In the genomic region with DNA sequence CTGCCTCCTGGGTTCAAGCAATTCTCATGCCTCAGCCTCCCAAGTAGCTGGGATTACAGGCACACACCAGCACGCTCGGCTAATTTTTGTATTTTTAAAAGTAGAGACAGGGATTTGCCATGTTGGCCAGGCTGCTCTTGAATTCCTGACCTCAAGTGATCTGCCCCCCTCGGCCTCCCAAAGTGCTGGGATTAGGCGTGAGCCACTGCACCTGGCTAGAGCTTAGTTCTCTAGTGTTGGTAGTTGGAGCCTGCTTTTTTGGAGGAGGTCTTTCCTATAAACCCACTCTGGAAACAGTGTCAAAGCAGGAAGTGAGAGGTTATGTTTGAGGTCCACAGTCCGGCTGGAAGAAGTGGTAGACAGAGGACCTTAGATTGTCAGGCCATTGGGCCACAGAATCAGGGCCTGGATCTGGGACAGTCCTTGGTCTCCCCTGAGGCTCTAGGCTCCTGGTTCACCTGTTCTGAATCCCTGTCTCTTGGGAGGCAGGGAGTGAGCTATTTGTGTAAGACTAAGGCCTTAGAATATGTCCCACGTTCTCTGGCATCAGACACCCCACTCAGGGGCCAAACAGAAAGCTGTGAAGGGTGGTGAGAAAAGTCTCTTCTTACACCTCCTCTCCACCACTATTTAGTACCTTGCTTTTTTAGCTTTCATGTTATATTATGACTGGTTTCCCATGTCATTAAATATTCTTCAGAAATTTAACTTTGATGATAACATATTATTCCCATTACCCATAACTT, we compare ENCODE assay signal across 11 cellular contexts. TPM values are rescaled to one million over a fixed set of nuclear protein-coding genes. Genes with fewer than 3 reads are reported as not detected.
A peak's percentile ranks its signal among the peaks of the same experiment; 100 is the strongest.
DNase-seq lines count a peak whose midpoint lies in the region; ATAC-seq, FAIRE-seq and TF ChIP-seq lines count a peak whose summit lies in the region.
"Had no signal": no experiment of that assay in that cellular context is flagged by ENCODE, and none has a peak within 500 bp of the region (broad histone marks: within the 10 kb centered on the region; RNA-seq: fewer than 3 reads in every experiment).

No MANE protein-coding gene starts in this region.

- no peaks in the 10 kb centered on the region for H3K9me3 ChIP-seq in BLaER1 treated with 17β-estradiol and CSF1 and Interleukin-3, amounts not matched to agents 10 nM and 100 nM (replicated peaks in 1 of 11)
- no peaks in the 10 kb centered on the region for H3K9me3 ChIP-seq in neural progenitor cell (ENCODE audit: low read depth)
- no peaks in the 10 kb centered on the region for H3K9me3 ChIP-seq in PC-9 (ENCODE audit: insufficient read depth, low read depth)

- peak overlapping the region; percentile 74 to 100 (median 99) for H3K27ac ChIP-seq in BLaER1 treated with 17β-estradiol and CSF1 and Interleukin-3, amounts not matched to agents 10 nM and 100 nM
- H3K27ac ChIP-seq in angular gyrus (ENCODE audit: low read depth, low read length) (peak overlapping the region; percentile 19), neural progenitor cell (peak overlapping the region; percentile 44), PC-9 (no peak overlapping the region)

- H3K27me3 ChIP-seq in BLaER1 treated with 17β-estradiol and CSF1 and Interleukin-3, amounts not matched to agents 10 nM and 100 nM = no peaks in the 10 kb centered on the region
- H3K27me3 ChIP-seq in neural progenitor cell (no peaks in the 10 kb centered on the region), PC-9 (ENCODE audit: insufficient read depth, low read depth) (no peaks in the 10 kb centered on the region)

- H3K79me2 ChIP-seq in neural progenitor cell (ENCODE audit: low read depth) (no peaks in the 10 kb centered on the region), PC-9 (ENCODE audit: low read depth) (no peaks in the 10 kb centered on the region)

- H3K4me2 ChIP-seq in BLaER1 treated with 17β-estradiol and CSF1 and Interleukin-3, amounts not matched to agents 10 nM and 100 nM = peak overlapping the region; percentile 88 to 97 (median 91)
- H3K4me2 ChIP-seq in neural progenitor cell = peak overlapping the region; percentile 45
- H3K4me2 ChIP-seq in PC-9 = no peak overlapping the region

- peak overlapping the region; percentile 48 to 99 (median 71); a peak in 21 of 22 replicates for H3K9ac ChIP-seq in BLaER1 treated with 17β-estradiol and CSF1 and Interleukin-3, amounts not matched to agents 10 nM and 100 nM
- no peak overlapping the region for H3K9ac ChIP-seq in neural progenitor cell

- ATAC-seq in GM19452 (IDR thresholded peaks at IDR 0.05; ENCODE audit: unreplicated experiment) = peak; percentile 12
- ATAC-seq in activated T-cell treated with anti-CD3 and anti-CD28 coated beads, Interleukin-2, amount 50 U/mL, for 4 hours = no peak
- ATAC-seq: SK-N-SH treated with all-trans-retinoic acid at 6 μM for 48 hours had no signal

- peaks cover 79% of the 10 kb centered on the region for H3K4me1 Mint-ChIP-seq in neural progenitor cell
- H3K4me1 Mint-ChIP-seq in activated T-cell treated with anti-CD3 and anti-CD28 coated beads, Interleukin-2, amount 50 U/mL, for 4 hours (ENCODE audit: low read depth) = peaks cover 62% of the 10 kb centered on the region

- no peak for FAIRE-seq in frontal cortex (lab: Jason Lieb, UNC)

- peak overlapping the region in 1 of 10 experiments; percentile 24; a peak in 1 of 20 replicates for H3K4me3 ChIP-seq in BLaER1 treated with 17β-estradiol and CSF1 and Interleukin-3, amounts not matched to agents 10 nM and 100 nM
- H3K4me3 ChIP-seq in neural progenitor cell (no peak overlapping the region), PC-9 (no peak overlapping the region)

- no peaks in the 10 kb centered on the region for H3K36me3 Mint-ChIP-seq in neural progenitor cell
- no peaks in the 10 kb centered on the region for H3K36me3 Mint-ChIP-seq in activated T-cell treated with anti-CD3 and anti-CD28 coated beads, Interleukin-2, amount 50 U/mL, for 4 hours (ENCODE audit: insufficient read depth)

- peak overlapping the region; percentile 89 for H3K27ac Mint-ChIP-seq in neural progenitor cell

- CTCF ChIA-PET in PC-9 (lab: Charles Lee) = no interaction called here

- no TSS peak for BruUV-seq in PC-9 (replicated peaks; lab: Mats Ljungman, UMichigan)

- H3K36me3 ChIP-seq in BLaER1 treated with 17β-estradiol and CSF1 and Interleukin-3, amounts not matched to agents 10 nM and 100 nM = no peaks in the 10 kb centered on the region
- H3K36me3 ChIP-seq in neural progenitor cell (no peaks in the 10 kb centered on the region), PC-9 (ENCODE audit: low read depth) (no peaks in the 10 kb centered on the region)

- no peaks in the 10 kb centered on the region for H4K20me1 ChIP-seq in BLaER1 treated with 17β-estradiol and CSF1 and Interleukin-3, amounts not matched to agents 10 nM and 100 nM
- H4K20me1 ChIP-seq in neural progenitor cell (ENCODE audit: low read depth) = no peaks in the 10 kb centered on the region
- no peaks in the 10 kb centered on the region for H4K20me1 ChIP-seq in PC-9 (ENCODE audit: insufficient read depth)

- intact Hi-C loops in PC-9 (cut with micrococcal nuclease; ENCODE audit: unreplicated experiment) = no loop called here

- DNase-seq in neural progenitor cell (ENCODE audit: low spot score) (peak; percentile 51), PC-9 (no peak), frontal cortex (ENCODE audit: low spot score in 2 of 2) (no peak)
- no peak for DNase-seq in effector CD4-positive, alpha-beta T cell
- DNase-seq in activated T-cell treated with anti-CD3 and anti-CD28 coated beads, Interleukin-2, amount 50 U/mL, for 4 hours = no peak
- DNase-seq: DMS153, NCI-H2029 had no signal

- no peak overlapping the region for H3K4me3 Mint-ChIP-seq in neural progenitor cell
- H3K4me3 Mint-ChIP-seq in activated T-cell treated with anti-CD3 and anti-CD28 coated beads, Interleukin-2, amount 50 U/mL, for 4 hours = no peak overlapping the region

- POLR2A ChIA-PET in PC-9 (lab: Charles Lee; ENCODE audit: unreplicated experiment) = interaction anchor here (0.7 kb wide), 1 partner anchor 11 kb away, joined by 5 read pairs; no protein-coding TSS in a partner anchor

- peaks cover 59% of the 10 kb centered on the region for H3F3A ChIP-seq in neural progenitor cell (ENCODE audit: low read depth)
- H3F3A ChIP-seq in PC-9 (ENCODE audit: insufficient read depth, low read depth) = peaks cover 35% of the 10 kb centered on the region

- peaks cover 84 to 96% (median 89%) of the 10 kb centered on the region in 10 experiments for H3K4me1 ChIP-seq in BLaER1 treated with 17β-estradiol and CSF1 and Interleukin-3, amounts not matched to agents 10 nM and 100 nM
- H3K4me1 ChIP-seq in neural progenitor cell (peaks cover 46% of the 10 kb centered on the region), PC-9 (replicated peaks; ENCODE audit: insufficient read depth) (peaks cover 19% of the 10 kb centered on the region)

- no peaks in the 10 kb centered on the region for H3K9me3 Mint-ChIP-seq in neural progenitor cell
- H3K9me3 Mint-ChIP-seq in activated T-cell treated with anti-CD3 and anti-CD28 coated beads, Interleukin-2, amount 50 U/mL, for 4 hours = no peaks in the 10 kb centered on the region

- H2AFZ ChIP-seq in neural progenitor cell (replicated peaks) = no peak overlapping the region
- H2AFZ ChIP-seq in PC-9 = no peak overlapping the region

- H3K27me3 Mint-ChIP-seq in neural progenitor cell (ENCODE audit: insufficient read depth, low read depth) = peaks cover 24% of the 10 kb centered on the region
- no peaks in the 10 kb centered on the region for H3K27me3 Mint-ChIP-seq in activated T-cell treated with anti-CD3 and anti-CD28 coated beads, Interleukin-2, amount 50 U/mL, for 4 hours (ENCODE audit: low read depth)

- TF ChIP-seq CTCF in neural progenitor cell (IDR thresholded peaks at IDR 0.05) (no peak), PC-9 (conservative IDR thresholded peaks at IDR 0.05) (no peak)

- H3K9me2 ChIP-seq in PC-9 (ENCODE audit: insufficient read depth) = no peaks in the 10 kb centered on the region

RNA-seq across cellular contexts. Expression of a gene that starts 34.5 kb away (rescaled TPM):
- total RNA-seq in neural progenitor cell (ENCODE audit: low replicate concordance) (62.0 and 82.0 TPM in 2 replicates), PC-9 (2021) (148 and 227 TPM in 2 replicates), frontal cortex (30.6 TPM)
- total RNA-seq in activated T-cell treated with anti-CD3 and anti-CD28 coated beads, Interleukin-2, amount 50 U/mL, for 4 hours = 100 to 1,000 TPM; 427 to 493 (median 462) TPM
